ENCODE assay signal across 21 cellular contexts in genomic region chr21:14866859-14867560, GRCh38.
DNase-seq lines count a peak whose midpoint lies in the region; ATAC-seq and TF ChIP-seq lines count a peak whose summit lies in the region.
"Had no signal": no experiment of that assay in that cellular context is flagged by ENCODE, and none has a peak within 500 bp of the region (broad histone marks: within the 10 kb centered on the region; RNA-seq: fewer than 3 reads in every experiment).

No MANE protein-coding gene starts in this region.

- H3K36me3 Mint-ChIP-seq in activated CD4-positive, alpha-beta T cell treated with anti-CD3 and anti-CD28 coated beads, Interleukin-2, amount 10 ng/mL, durations not matched to agents 24 days and 14 days (ENCODE audit: low read depth) = no peaks in the 10 kb centered on the region
- no peaks in the 10 kb centered on the region for H3K36me3 Mint-ChIP-seq in activated CD4-positive, alpha-beta T cell treated with anti-CD3 and anti-CD28 coated beads for 36 hours (ENCODE audit: low read depth)
- H3K36me3 Mint-ChIP-seq in activated T-helper 1 cell treated with anti-CD3 and anti-CD28 coated beads, Interleukin-12 subunit alpha, Interleukin-12 subunit beta, Interleukin-2, Interleukin-4 antibody, amounts not matched to agents 30 ng/mL and 10 ng/mL and 1 ng/mL, durations not matched to agents 14 hours and 24 hours and 36 hours (ENCODE audit: low read depth) = no peaks in the 10 kb centered on the region
- H3K36me3 Mint-ChIP-seq: IgD-negative memory B cell had no signal

- no peak for TF ChIP-seq CTCF in foreskin keratinocyte (conservative IDR thresholded peaks at IDR 0.05)
- no peak for TF ChIP-seq CTCF in vagina (IDR thresholded peaks at IDR 0.05)

- H3K27ac ChIP-seq in foreskin keratinocyte = no peak overlapping the region
- peak overlapping the region; percentile 34 for H3K27ac ChIP-seq in vagina
- H3K27ac ChIP-seq: C4-2B had no signal

- H3K27me3 ChIP-seq in foreskin keratinocyte = no peaks in the 10 kb centered on the region
- H3K27me3 ChIP-seq in vagina = no peaks in the 10 kb centered on the region
- no peaks in the 10 kb centered on the region for H3K27me3 ChIP-seq in H7 (ENCODE audit: control insufficient read depth, insufficient read depth, low read length)

- POLR2A ChIA-PET in activated CD4-positive, alpha-beta T cell treated with anti-CD3 and anti-CD28 coated beads for 36 hours (lab: Charles Lee) = no interaction called here

- peaks cover 6% of the 10 kb centered on the region for H3K4me1 Mint-ChIP-seq in activated CD4-positive, alpha-beta T cell treated with anti-CD3 and anti-CD28 coated beads, Interleukin-2, amount 10 ng/mL, durations not matched to agents 24 days and 14 days
- H3K4me1 Mint-ChIP-seq in activated CD4-positive, alpha-beta T cell treated with anti-CD3 and anti-CD28 coated beads for 36 hours = peaks cover 6% of the 10 kb centered on the region
- peaks cover 5% of the 10 kb centered on the region for H3K4me1 Mint-ChIP-seq in activated T-helper 1 cell treated with anti-CD3 and anti-CD28 coated beads, Interleukin-12 subunit alpha, Interleukin-12 subunit beta, Interleukin-2, Interleukin-4 antibody, amounts not matched to agents 30 ng/mL and 10 ng/mL and 1 ng/mL, durations not matched to agents 14 hours and 24 hours and 36 hours (ENCODE audit: low read depth)

- intact Hi-C loops in activated CD4-positive, alpha-beta T cell treated with anti-CD3 and anti-CD28 coated beads, Interleukin-2, amount 10 ng/mL, durations not matched to agents 24 days and 14 days (cut with micrococcal nuclease) = loop anchor here (10.0 kb wide), 2 partner anchors 198 to 728 kb away; partner anchors contain the start of gene NRIP1
- intact Hi-C loops in activated CD4-positive, alpha-beta T cell treated with anti-CD3 and anti-CD28 coated beads for 36 hours (cut with DNase I, micrococcal nuclease) = loop anchor here in 1 of 2 experiments (5.0 kb wide), 1 partner anchor 720 kb away; no protein-coding TSS in a partner anchor
- intact Hi-C loops in vagina (cut with DNase I) = no loop called here
- intact Hi-C loops in activated T-helper 1 cell treated with anti-CD3 and anti-CD28 coated beads, Interleukin-12 subunit alpha, Interleukin-12 subunit beta, Interleukin-2, Interleukin-4 antibody, amounts not matched to agents 30 ng/mL and 10 ng/mL and 1 ng/mL, durations not matched to agents 14 hours and 24 hours and 36 hours (cut with micrococcal nuclease) = loop anchor here (10.0 kb wide), 1 partner anchor 198 kb away; the partner anchor contains the start of gene NRIP1

- H3K9me3 Mint-ChIP-seq in activated CD4-positive, alpha-beta T cell treated with anti-CD3 and anti-CD28 coated beads, Interleukin-2, amount 10 ng/mL, durations not matched to agents 24 days and 14 days = no peaks in the 10 kb centered on the region
- H3K9me3 Mint-ChIP-seq in activated CD4-positive, alpha-beta T cell treated with anti-CD3 and anti-CD28 coated beads for 36 hours (ENCODE audit: low read depth) = no peaks in the 10 kb centered on the region
- no peaks in the 10 kb centered on the region for H3K9me3 Mint-ChIP-seq in activated T-helper 1 cell treated with anti-CD3 and anti-CD28 coated beads, Interleukin-12 subunit alpha, Interleukin-12 subunit beta, Interleukin-2, Interleukin-4 antibody, amounts not matched to agents 30 ng/mL and 10 ng/mL and 1 ng/mL, durations not matched to agents 14 hours and 24 hours and 36 hours
- H3K9me3 Mint-ChIP-seq: IgD-negative memory B cell had no signal

- peaks cover 10% of the 10 kb centered on the region for H3K4me1 ChIP-seq in foreskin keratinocyte
- H3K4me1 ChIP-seq in vagina = peaks cover 58% of the 10 kb centered on the region
- H3K4me1 ChIP-seq: HAP-1 had no signal

- no peak overlapping the region for H3K27ac Mint-ChIP-seq in activated CD4-positive, alpha-beta T cell treated with anti-CD3 and anti-CD28 coated beads, Interleukin-2, amount 10 ng/mL, durations not matched to agents 24 days and 14 days
- H3K27ac Mint-ChIP-seq in activated CD4-positive, alpha-beta T cell treated with anti-CD3 and anti-CD28 coated beads for 36 hours = no peak overlapping the region
- H3K27ac Mint-ChIP-seq in activated T-helper 1 cell treated with anti-CD3 and anti-CD28 coated beads, Interleukin-12 subunit alpha, Interleukin-12 subunit beta, Interleukin-2, Interleukin-4 antibody, amounts not matched to agents 30 ng/mL and 10 ng/mL and 1 ng/mL, durations not matched to agents 14 hours and 24 hours and 36 hours = no peak overlapping the region
- H3K27ac Mint-ChIP-seq: IgD-negative memory B cell had no signal

- DNase-seq in activated CD4-positive, alpha-beta T cell treated with anti-CD3 and anti-CD28 coated beads, Interleukin-2, amount 10 ng/mL, durations not matched to agents 24 days and 14 days = peak; percentile 50
- no peak for DNase-seq in activated CD4-positive, alpha-beta T cell treated with anti-CD3 and anti-CD28 coated beads for 36 hours
- peak; percentile 43 for DNase-seq in amniotic epithelial cell (ENCODE audit: low read depth)
- DNase-seq in foreskin keratinocyte = peak; percentile 64 to 80
- no peak for DNase-seq in vagina (ENCODE audit: extremely low spot score in 2 of 2)
- DNase-seq in activated T-helper 1 cell treated with anti-CD3 and anti-CD28 coated beads, Interleukin-12 subunit alpha, Interleukin-12 subunit beta, Interleukin-2, Interleukin-4 antibody, amounts not matched to agents 30 ng/mL and 10 ng/mL and 1 ng/mL, durations not matched to agents 14 hours and 24 hours and 36 hours (ENCODE audit: low spot score) = no peak
- no peak for DNase-seq in H7
- DNase-seq: 8988T, AML-193, DMS53, GDM1, MV-4-11, NCI-H1694, NCI-H2081, NCI-H2171, NCI-H524 treated with DMSO at 0.1 percent for 48 hours, SHP77 had no signal

- H3K9me3 ChIP-seq in vagina = no peaks in the 10 kb centered on the region
- H3K9me3 ChIP-seq: HAP-1 had no signal

- H3K4me3 Mint-ChIP-seq in activated CD4-positive, alpha-beta T cell treated with anti-CD3 and anti-CD28 coated beads, Interleukin-2, amount 10 ng/mL, durations not matched to agents 24 days and 14 days = no peak overlapping the region
- no peak overlapping the region for H3K4me3 Mint-ChIP-seq in activated CD4-positive, alpha-beta T cell treated with anti-CD3 and anti-CD28 coated beads for 36 hours
- no peak overlapping the region for H3K4me3 Mint-ChIP-seq in activated T-helper 1 cell treated with anti-CD3 and anti-CD28 coated beads, Interleukin-12 subunit alpha, Interleukin-12 subunit beta, Interleukin-2, Interleukin-4 antibody, amounts not matched to agents 30 ng/mL and 10 ng/mL and 1 ng/mL, durations not matched to agents 14 hours and 24 hours and 36 hours
- H3K4me3 Mint-ChIP-seq: IgD-negative memory B cell had no signal

- no peak for TF ChIP-seq POLR2A in vagina (IDR thresholded peaks at IDR 0.05)

- peaks cover 7% of the 10 kb centered on the region for H3K27me3 Mint-ChIP-seq in activated CD4-positive, alpha-beta T cell treated with anti-CD3 and anti-CD28 coated beads, Interleukin-2, amount 10 ng/mL, durations not matched to agents 24 days and 14 days
- H3K27me3 Mint-ChIP-seq in activated CD4-positive, alpha-beta T cell treated with anti-CD3 and anti-CD28 coated beads for 36 hours = peaks cover 2% of the 10 kb centered on the region
- H3K27me3 Mint-ChIP-seq in activated T-helper 1 cell treated with anti-CD3 and anti-CD28 coated beads, Interleukin-12 subunit alpha, Interleukin-12 subunit beta, Interleukin-2, Interleukin-4 antibody, amounts not matched to agents 30 ng/mL and 10 ng/mL and 1 ng/mL, durations not matched to agents 14 hours and 24 hours and 36 hours (ENCODE audit: insufficient read depth) = no peaks in the 10 kb centered on the region
- H3K27me3 Mint-ChIP-seq: IgD-negative memory B cell had no signal

- ATAC-seq in activated CD4-positive, alpha-beta T cell treated with anti-CD3 and anti-CD28 coated beads for 36 hours = no peak
- peak; percentile 38 for ATAC-seq in foreskin keratinocyte
- ATAC-seq in HG02938 (IDR thresholded peaks at IDR 0.05; ENCODE audit: unreplicated experiment) = no peak

- no peaks in the 10 kb centered on the region for H3K36me3 ChIP-seq in vagina
- H3K36me3 ChIP-seq in H7 (replicated peaks; ENCODE audit: control insufficient read depth, insufficient read depth, low read length) = no peaks in the 10 kb centered on the region
- H3K36me3 ChIP-seq: HAP-1 had no signal

- CTCF ChIA-PET in activated CD4-positive, alpha-beta T cell treated with anti-CD3 and anti-CD28 coated beads for 36 hours (lab: Charles Lee) = interaction anchor here (0.8 to 1.5 kb wide), 3 partner anchors 17 to 612 kb away, joined by 3 to 4 read pairs (median 3); no protein-coding TSS in a partner anchor

- no peak overlapping the region for H3K4me3 ChIP-seq in vagina
- H3K4me3 ChIP-seq in H7 (ENCODE audit: insufficient read depth, low read depth, low read length) = no peak overlapping the region
- H3K4me3 ChIP-seq: HAP-1 had no signal

Comparison
In these comparisons a context has a peak if more than half of its experiments do, and no peak if none do; other contexts are left out.
1. DNase-seq: peak in activated CD4-positive, alpha-beta T cell treated with anti-CD3 and anti-CD28 coated beads, Interleukin-2, amount 10 ng/mL, durations not matched to agents 24 days and 14 days (single experiment), amniotic epithelial cell (single experiment) and foreskin keratinocyte (2 of 2); none in activated CD4-positive, alpha-beta T cell treated with anti-CD3 and anti-CD28 coated beads for 36 hours (single experiment), vagina (0 of 2), activated T-helper 1 cell treated with anti-CD3 and anti-CD28 coated beads, Interleukin-12 subunit alpha, Interleukin-12 subunit beta, Interleukin-2, Interleukin-4 antibody, amounts not matched to agents 30 ng/mL and 10 ng/mL and 1 ng/mL, durations not matched to agents 14 hours and 24 hours and 36 hours (single experiment) and H7 (single experiment).